ENCODE assay signal across 8 cellular contexts in genomic region chr14:50232276-50232642, GRCh38. TPM values are rescaled to one million over a fixed set of nuclear protein-coding genes. Genes with fewer than 3 reads are reported as not detected.
DNase-seq lines count a peak whose midpoint lies in the region; ATAC-seq and TF ChIP-seq lines count a peak whose summit lies in the region.

No MANE protein-coding gene starts in this region.

- H3K27me3 ChIP-seq in colonic mucosa = no peaks in the 10 kb centered on the region
- H3K27me3 ChIP-seq in muscle layer of duodenum (ENCODE audit: low read depth, low read length) = no peaks in the 10 kb centered on the region

- H3K4me3 ChIP-seq in AG09309 (ENCODE audit: control insufficient read depth, low read depth, low read length) = peak overlapping the region; percentile 81
- peak overlapping the region; percentile 85 for H3K4me3 ChIP-seq in LNCaP clone FGC (ENCODE audit: low read depth, low read length)
- H3K4me3 ChIP-seq in colonic mucosa = peak overlapping the region; percentile 49
- peak overlapping the region; percentile 79 to 90 for H3K4me3 ChIP-seq in muscle layer of duodenum (ENCODE audit: low read depth in 1 of 2, low read length in 2 of 2)

- no peaks in the 10 kb centered on the region for H3K36me3 ChIP-seq in colonic mucosa
- H3K36me3 ChIP-seq in muscle layer of duodenum (ENCODE audit: control insufficient read depth in 1 of 2, insufficient read depth in 2 of 2, low read length in 2 of 2) = no peaks in the 10 kb centered on the region

- H3K4me1 ChIP-seq in colonic mucosa = no peaks in the 10 kb centered on the region
- peaks cover 0 to 19% of the 10 kb centered on the region in 2 donors for H3K4me1 ChIP-seq in muscle layer of duodenum (ENCODE audit: control insufficient read depth in 1 of 2, insufficient read depth in 2 of 2, low read length in 2 of 2)

- intact Hi-C loops in colonic mucosa (cut with DNase I) = no loop called here

- H3K27ac ChIP-seq in colonic mucosa (peak overlapping the region; percentile 90), muscle layer of duodenum (ENCODE audit: low read length) (peak overlapping the region; percentile 86)

- no peak for ATAC-seq in HG02588 (IDR thresholded peaks at IDR 0.05; ENCODE audit: unreplicated experiment)

- TF ChIP-seq CTCF in AG09309 (IDR thresholded peaks at IDR 0.05; ENCODE audit: control insufficient read depth, insufficient read depth, low read depth, low read length, missing control alignments) (no peak), LNCaP clone FGC (IDR thresholded peaks at IDR 0.05; ENCODE audit: control insufficient read depth, extremely low read depth, insufficient read depth) (no peak), colonic mucosa (IDR thresholded peaks at IDR 0.05) (no peak)

- DNase-seq in AG09309 (ENCODE audit: low read depth) (no peak), LNCaP clone FGC (ENCODE audit: low read depth) (no peak), colonic mucosa (no peak), T-helper 9 cell (no peak), NCI-H1417 treated with DMSO at 0.1 percent for 48 hours (lab: John Stamatoyannopoulos, UW) (no peak)
- no peak for DNase-seq in stimulated activated naive CD4-positive, alpha-beta T cell (lab: John Stamatoyannopoulos, UW)

- H3K9me3 ChIP-seq in colonic mucosa (no peaks in the 10 kb centered on the region), muscle layer of duodenum (ENCODE audit: control insufficient read depth in 1 of 2, low read length in 2 of 2) (no peaks in the 10 kb centered on the region)

- peak overlapping the region; percentile 82 to 95 for H3K9ac ChIP-seq in colonic mucosa (ENCODE audit: low read depth in 2 of 2, low read length in 2 of 2)

RNA-seq across cellular contexts. Expression of gene SOS2, which starts 0.9 kb away (rescaled TPM):
- total RNA-seq in colonic mucosa = 10 to 100 TPM; 20.3 to 43.7 TPM
